ENCODE assay signal across 3 cellular contexts in genomic region chr12:40522837-40523236, GRCh38.
TF ChIP-seq lines count a peak whose summit lies in the region.

No MANE protein-coding gene starts in this region.

TF ChIP-seq in HepG2, 621 proteins besides CTCF, POLR2A, EP300 and RAD21:
- no peak for TF ChIP-seq MTF2 (CRISPR knock-in tag; IDR thresholded peaks at IDR 0.05; ENCODE audit: borderline replicate concordance)
- peak; percentile 5 to 59; a peak in 2 of 4 replicates for TF ChIP-seq MAFK (conservative IDR thresholded peaks at IDR 0.05 in 1 of 2, IDR thresholded peaks at IDR 0.05 in 1 of 2; ENCODE audit: low read length in 2 of 2)
- TF ChIP-seq KMT2A (CRISPR knock-in tag; IDR thresholded peaks at IDR 0.05) = no peak

TF ChIP-seq in A549, 52 proteins besides CTCF, POLR2A, EP300 and RAD21:
- no peak for TF ChIP-seq FOXS1 (CRISPR knock-in tag; IDR thresholded peaks at IDR 0.05)
- no peak for TF ChIP-seq ZFP36 (IDR thresholded peaks at IDR 0.05; ENCODE audit: borderline replicate concordance, partially characterized antibody)
- TF ChIP-seq MAFK (IDR thresholded peaks at IDR 0.05; ENCODE audit: partially characterized antibody) = peak; percentile 72
- TF ChIP-seq RNF2 (IDR thresholded peaks at IDR 0.05; ENCODE audit: borderline replicate concordance, low read depth) = no peak

TF ChIP-seq in IMR-90, 13 proteins besides CTCF, POLR2A, EP300 and RAD21:
- TF ChIP-seq ELK1 (IDR thresholded peaks at IDR 0.05; ENCODE audit: borderline replicate concordance, low read depth, low read length) (no peak), CEBPB (IDR thresholded peaks at IDR 0.05; ENCODE audit: low read depth, low read length) (no peak), MAFK (IDR thresholded peaks at IDR 0.05; ENCODE audit: low read depth, low read length) (0 out of 2 replicates have a peak, but pooled peaks have one; percentile 4), SMC3 (IDR thresholded peaks at IDR 0.05; ENCODE audit: low read depth, low read length) (no peak), MAZ (IDR thresholded peaks at IDR 0.05; ENCODE audit: borderline replicate concordance, low read depth, low read length) (no peak), CHD1 (IDR thresholded peaks at IDR 0.05; ENCODE audit: low read depth, low read length) (no peak), MXI1 (IDR thresholded peaks at IDR 0.05; ENCODE audit: borderline replicate concordance, low read depth, low read length) (no peak)
